ENCODE assay signal across 33 cellular contexts in the genomic region with DNA sequence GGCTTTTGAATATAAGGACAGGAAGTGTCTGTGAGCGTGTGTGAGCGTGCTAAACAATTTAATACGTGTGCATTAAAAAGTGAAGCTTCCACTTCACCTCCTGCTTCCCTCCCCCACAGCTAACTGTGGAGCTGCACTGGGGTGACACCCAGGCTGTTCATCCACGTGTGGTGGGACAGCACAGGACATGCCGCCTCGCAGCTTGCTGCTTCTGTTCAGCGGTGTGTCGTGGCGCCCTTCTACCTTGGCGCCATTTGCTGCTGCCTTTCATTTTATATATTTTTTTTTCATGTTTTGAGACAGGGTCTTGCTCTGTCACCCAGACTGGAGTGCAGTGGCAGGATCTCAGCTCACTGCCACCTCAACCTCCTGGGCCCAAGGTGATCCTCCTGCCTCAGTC.
"Had no signal": no experiment of that assay in that cellular context is flagged by ENCODE, and none has a peak within 500 bp of the region (broad histone marks: within the 10 kb centered on the region; RNA-seq: fewer than 3 reads in every experiment).

No MANE protein-coding gene starts in this region.

- H3K27me3 ChIP-seq: adrenal gland, ascending aorta, body of pancreas, brain microvascular endothelial cell, breast epithelium had no signal

- H3K27ac ChIP-seq: adrenal gland, ascending aorta, body of pancreas, brain microvascular endothelial cell, breast epithelium, cardiac muscle cell had no signal

- FAIRE-seq: astrocyte had no signal

- H3K9me3 ChIP-seq: adrenal gland, ascending aorta, body of pancreas, breast epithelium had no signal

- H3K4me3 ChIP-seq: adrenal gland, ascending aorta, body of pancreas, breast epithelium, cardiac muscle cell had no signal

- H3K4me1 ChIP-seq: ascending aorta, breast epithelium had no signal

- ATAC-seq: activated naive CD4-positive, alpha-beta T cell treated with anti-CD3 and anti-CD28 coated beads, Interleukin-2, amount 50 U/mL, for 72 hours; activated naive CD8-positive, alpha-beta T cell treated with anti-CD3 and anti-CD28 coated beads, Interleukin-2, amount 50 U/mL, for 24 hours; activated T-cell treated with anti-CD3 and anti-CD28 coated beads, Interleukin-2, amount 50 U/mL, for 4 hours; activated T-cell treated with anti-CD3 and anti-CD28 coated beads, Interleukin-2, amount 50 U/mL, for 72 hours; activated T-helper 17 cell treated with anti-CD3 and anti-CD28 coated beads, Interleukin-2, amount 50 U/mL, for 72 hours; body of pancreas had no signal

- H3K36me3 ChIP-seq: adrenal gland, ascending aorta, brain microvascular endothelial cell, breast epithelium, cardiac muscle cell had no signal

- DNase-seq: activated effector memory CD4-positive, alpha-beta T cell treated with anti-CD3 and anti-CD28 coated beads, Interleukin-2, amount 50 U/mL, for 16 hours; activated effector memory CD4-positive, alpha-beta T cell treated with Interleukin-2 at 50 U/mL for 16 hours; activated gamma-delta T cell; activated gamma-delta T cell treated with Interleukin-2 at 50 U/mL for 16 hours; activated naive CD4-positive, alpha-beta T cell; activated naive CD4-positive, alpha-beta T cell treated with anti-CD3 and anti-CD28 coated beads for 36 hours; activated naive CD4-positive, alpha-beta T cell treated with anti-CD3 and anti-CD28 coated beads, Interleukin-2, amount 10 ng/mL, durations not matched to agents 7 days and 5 days; activated naive CD4-positive, alpha-beta T cell treated with anti-CD3 and anti-CD28 coated beads, Interleukin-2, amount 50 U/mL, for 16 hours; activated naive CD4-positive, alpha-beta T cell treated with Interleukin-2 at 50 U/mL for 16 hours; activated naive CD8-positive, alpha-beta T cell treated with anti-CD3 and anti-CD28 coated beads for 36 hours; activated naive CD8-positive, alpha-beta T cell treated with anti-CD3 and anti-CD28 coated beads, Interleukin-2, amount 10 ng/mL, durations not matched to agents 7 days and 5 days; activated naive CD8-positive, alpha-beta T cell treated with anti-CD3 and anti-CD28 coated beads, Interleukin-2, amount 50 U/mL, for 24 hours; activated T-cell treated with anti-CD3 and anti-CD28 coated beads for 4 hours; activated T-cell treated with anti-CD3 and anti-CD28 coated beads, Interleukin-2, amount 50 U/mL, for 1 hour; activated T-cell treated with anti-CD3 and anti-CD28 coated beads, Interleukin-2, amount 50 U/mL, for 24 hours; activated T-cell treated with anti-CD3 and anti-CD28 coated beads, Interleukin-2, amount 50 U/mL, for 4 hours; activated T-cell treated with anti-CD3 and anti-CD28 coated beads, Interleukin-2, amount 50 U/mL, for 48 hours; activated T-cell treated with anti-CD3 and anti-CD28 coated beads, Interleukin-2, amount 50 U/mL, for 72 hours; adrenal gland; amniotic stem cell; amygdala; anterior cingulate cortex; body of pancreas; brain microvascular endothelial cell; caudate nucleus; central memory CD4-positive, alpha-beta T cell; cerebellar nuclear complex had no signal
